1 cellular context compared by ENCODE assay signal in genomic region chr11:2575611-2576051, GRCh38.
TF ChIP-seq lines count a peak whose summit lies in the region.

No MANE protein-coding gene starts in this region.

TF ChIP-seq in SK-N-SH, 30 proteins besides CTCF, POLR2A, EP300 and RAD21:
- no peak for TF ChIP-seq REST (IDR thresholded peaks at IDR 0.05; ENCODE audit: low read depth, low read length)
- no peak for TF ChIP-seq MXI1 (IDR thresholded peaks at IDR 0.05; ENCODE audit: low read depth, low read length)
- TF ChIP-seq NFIC (IDR thresholded peaks at IDR 0.05; ENCODE audit: borderline replicate concordance): no peak
- TF ChIP-seq TAF1 (IDR thresholded peaks at IDR 0.05; ENCODE audit: borderline replicate concordance, low read depth, low read length): no peak
- TF ChIP-seq GABPA (IDR thresholded peaks at IDR 0.05; ENCODE audit: low read depth): no peak
- TF ChIP-seq JUND (IDR thresholded peaks at IDR 0.05): no peak
- no peak for TF ChIP-seq USF2 (IDR thresholded peaks at IDR 0.05; ENCODE audit: borderline replicate concordance, low read depth, low read length)
- TF ChIP-seq ZBTB33 (IDR thresholded peaks at IDR 0.05; ENCODE audit: borderline replicate concordance, low read depth): no peak
